Comparison of ENCODE assay signal across 27 cellular contexts in genomic region chr2:227796044-227796780, GRCh38. TPM values are rescaled to one million over a fixed set of nuclear protein-coding genes. Genes with fewer than 3 reads are reported as not detected.
A peak's percentile ranks its signal among the peaks of the same experiment; 100 is the strongest.
DNase-seq lines count a peak whose midpoint lies in the region; ATAC-seq, FAIRE-seq and TF ChIP-seq lines count a peak whose summit lies in the region.
"Had no signal": no experiment of that assay in that cellular context is flagged by ENCODE, and none has a peak within 500 bp of the region (broad histone marks: within the 10 kb centered on the region; RNA-seq: fewer than 3 reads in every experiment).

No MANE protein-coding gene starts in this region.

- H3K27me3 Mint-ChIP-seq in endodermal cell (ENCODE audit: insufficient read depth) = no peaks in the 10 kb centered on the region
- H3K27me3 Mint-ChIP-seq: CD4-positive, alpha-beta T cell had no signal

- peak overlapping the region; percentile 39 to 58 for H3K27ac ChIP-seq in A549
- H3K27ac ChIP-seq in lung (ENCODE audit: low read depth in 1 of 2, low read length in 1 of 2) = peak overlapping the region in 1 of 2 donors; percentile 57
- no peak overlapping the region for H3K27ac ChIP-seq in endodermal cell (ENCODE audit: low read depth, low read length)
- no peak overlapping the region for H3K27ac ChIP-seq in suprapubic skin
- H3K27ac ChIP-seq: SK-N-MC had no signal

- TF ChIP-seq CTCF in A549 (IDR thresholded peaks at IDR 0.05) (no peak), bronchial epithelial cell (IDR thresholded peaks at IDR 0.05; ENCODE audit: insufficient read depth, low read length, severe bottlenecking) (no peak), lung (IDR thresholded peaks at IDR 0.05; ENCODE audit: control extremely low read depth, extremely low read depth) (no peak), endodermal cell (conservative IDR thresholded peaks at IDR 0.05) (no peak), suprapubic skin (IDR thresholded peaks at IDR 0.05) (no peak)

- TF ChIP-seq RAD21 in A549 (conservative IDR thresholded peaks at IDR 0.05 in 1 of 2, IDR thresholded peaks at IDR 0.05 in 1 of 2) = no peak

- CTCF ChIA-PET in A549 (lab: Yijun Ruan, JAX) = interaction anchor here (1.1 to 1.7 kb wide), 2 partner anchors 13 to 94 kb away, joined by 3 to 4 read pairs; no protein-coding TSS in a partner anchor

- H3K4me1 Mint-ChIP-seq in endodermal cell = no peaks in the 10 kb centered on the region
- H3K4me1 Mint-ChIP-seq: activated naive CD8-positive, alpha-beta T cell treated with anti-CD3 and anti-CD28 coated beads for 36 hours; mesothelial cell of epicardium had no signal

- H3K9ac ChIP-seq in endodermal cell (ENCODE audit: extremely low read depth, low read length, poor library complexity, severe bottlenecking) = no peak overlapping the region

- TF ChIP-seq EP300 in A549 (IDR thresholded peaks at IDR 0.05) (peak in 1 of 2 experiments; percentile 60; a peak in 1 of 5 replicates), suprapubic skin (IDR thresholded peaks at IDR 0.05) (no peak)

- no peak overlapping the region for H3K4me3 Mint-ChIP-seq in endodermal cell
- H3K4me3 Mint-ChIP-seq: activated naive CD8-positive, alpha-beta T cell treated with anti-CD3 and anti-CD28 coated beads for 36 hours; CD4-positive, alpha-beta T cell; HFFc6; mesothelial cell of epicardium had no signal

- H3K4me3 ChIP-seq in A549 (peak overlapping the region; percentile 25), bronchial epithelial cell (ENCODE audit: low read depth, low read length) (no peak overlapping the region), lung (no peak overlapping the region), endodermal cell (ENCODE audit: low read length) (no peak overlapping the region), suprapubic skin (no peak overlapping the region)
- H3K4me3 ChIP-seq: Peyer's patch, SK-N-MC, smooth muscle cell had no signal

- TF ChIP-seq POLR2A in A549 (IDR thresholded peaks at IDR 0.05; ENCODE audit: low read length) = no peak
- TF ChIP-seq POLR2A in suprapubic skin (IDR thresholded peaks at IDR 0.05) = no peak

- DNase-seq in A549 (ENCODE audit: low read depth in 1 of 2, low spot score in 1 of 2) (peak; percentile 26 to 68), NCI-H2029 (lab: John Stamatoyannopoulos, UW) (peak; percentile 21), bronchial epithelial cell (ENCODE audit: low read depth) (peak; percentile 70), lung (ENCODE audit: low spot score) (no peak), endodermal cell (no peak), suprapubic skin (ENCODE audit: low spot score in 2 of 2) (no peak)
- no peak for DNase-seq in stimulated activated CD4-positive, alpha-beta T cell treated with anti-CD3 and anti-CD28 coated beads, Interleukin-2, amount 100 ng/mL, for 48 hours
- DNase-seq: activated CD4-positive, CD25-positive, alpha-beta regulatory T cell treated with anti-CD3 and anti-CD28 coated beads, Interleukin-2, amount 50 U/mL, for 72 hours; activated CD8-positive, alpha-beta memory T cell treated with anti-CD3 and anti-CD28 coated beads for 24 hours; activated naive CD8-positive, alpha-beta T cell treated with anti-CD3 and anti-CD28 coated beads for 36 hours; CD4-positive, alpha-beta T cell; cortex of kidney; foreskin melanocyte; HFFc6; MV-4-11; NCI-H2081 treated with DMSO at 0.1 percent for 48 hours; stimulated activated CD4-positive, alpha-beta T cell treated with anti-CD3 and anti-CD28 coated beads, Interleukin-4, amount 100 ng/mL, for 24 hours; substantia nigra; T1000 had no signal

- no peaks in the 10 kb centered on the region for H3K27me3 ChIP-seq in bronchial epithelial cell (ENCODE audit: control insufficient read depth, insufficient read depth, low read length)
- no peaks in the 10 kb centered on the region for H3K27me3 ChIP-seq in lung (ENCODE audit: control insufficient read depth, insufficient read depth)
- no peaks in the 10 kb centered on the region for H3K27me3 ChIP-seq in endodermal cell (ENCODE audit: control insufficient read depth, insufficient read depth, low read length, poor library complexity, severe bottlenecking)
- no peaks in the 10 kb centered on the region for H3K27me3 ChIP-seq in suprapubic skin
- H3K27me3 ChIP-seq: Peyer's patch had no signal

- no peak for FAIRE-seq in A549 (lab: Jason Lieb, UNC)
- FAIRE-seq in bronchial epithelial cell (lab: Jason Lieb, UNC) = no peak

- POLR2A ChIA-PET in A549 (lab: Yijun Ruan, JAX) = interaction anchor here (0.8 to 1.0 kb wide), 2 partner anchors 9 to 22 kb away, joined by 4 read pairs; no protein-coding TSS in a partner anchor

- H3K27ac Mint-ChIP-seq in endodermal cell = no peak overlapping the region
- H3K27ac Mint-ChIP-seq: activated naive CD8-positive, alpha-beta T cell treated with anti-CD3 and anti-CD28 coated beads for 36 hours; CD4-positive, alpha-beta T cell; HFFc6; mesothelial cell of epicardium had no signal

- H3K4me2 ChIP-seq in A549 = peak overlapping the region; percentile 69
- H3K4me2 ChIP-seq: smooth muscle cell had no signal

- H3K36me3 ChIP-seq in bronchial epithelial cell (ENCODE audit: control insufficient read depth, insufficient read depth, low read length) (no peaks in the 10 kb centered on the region), lung (ENCODE audit: control insufficient read depth in 2 of 2, insufficient read depth in 2 of 2, low read length in 2 of 2) (no peaks in the 10 kb centered on the region), endodermal cell (ENCODE audit: control insufficient read depth, insufficient read depth, low read length) (no peaks in the 10 kb centered on the region), suprapubic skin (no peaks in the 10 kb centered on the region)
- H3K36me3 ChIP-seq: Peyer's patch had no signal

- H3K9me3 ChIP-seq in A549 = no peaks in the 10 kb centered on the region
- H3K9me3 ChIP-seq in lung (ENCODE audit: control insufficient read depth in 2 of 2, insufficient read depth in 1 of 2, low read length in 1 of 2) = peaks cover 0 to 2% of the 10 kb centered on the region in 2 donors
- no peaks in the 10 kb centered on the region for H3K9me3 ChIP-seq in endodermal cell (ENCODE audit: control insufficient read depth, low read length)
- H3K9me3 ChIP-seq in suprapubic skin = no peaks in the 10 kb centered on the region
- H3K9me3 ChIP-seq: Peyer's patch had no signal

- peak; percentile 82 to 88 for ATAC-seq in A549
- peak; percentile 76 for ATAC-seq in lung (ENCODE audit: insufficient read depth, low FRiP score)
- ATAC-seq in HG03457 (IDR thresholded peaks at IDR 0.05; ENCODE audit: unreplicated experiment) = no peak

- no peaks in the 10 kb centered on the region for H3K9me3 Mint-ChIP-seq in endodermal cell
- H3K9me3 Mint-ChIP-seq: activated naive CD8-positive, alpha-beta T cell treated with anti-CD3 and anti-CD28 coated beads for 36 hours; CD4-positive, alpha-beta T cell; HFFc6; mesothelial cell of epicardium had no signal

- H3K36me3 Mint-ChIP-seq in endodermal cell (ENCODE audit: low read depth) = no peaks in the 10 kb centered on the region
- H3K36me3 Mint-ChIP-seq: activated naive CD8-positive, alpha-beta T cell treated with anti-CD3 and anti-CD28 coated beads for 36 hours; mesothelial cell of epicardium had no signal

- 9% methylated on average over 14 of the region's 14 CpGs for WGBS in A549 (ENCODE audit: missing lambda C conversion rate)
- 47 to 67% methylated on average over 14 of the region's 14 CpGs for WGBS in lung, 2 donors
- WGBS in endodermal cell (ENCODE audit: insufficient coverage in 1 of 2, insufficient read length in 1 of 2), 2 experiments = 77 to 88% methylated on average over 8 to 14 of the region's 14 CpGs
- WGBS in suprapubic skin = 47% methylated on average over 14 of the region's 14 CpGs

- H3K4me1 ChIP-seq in A549 (peaks cover 15% of the 10 kb centered on the region), lung (ENCODE audit: control insufficient read depth in 2 of 2, insufficient read depth in 2 of 2, low read length in 2 of 2) (no peaks in the 10 kb centered on the region), endodermal cell (ENCODE audit: control insufficient read depth, insufficient read depth, low read length) (no peaks in the 10 kb centered on the region), suprapubic skin (no peaks in the 10 kb centered on the region)

TF ChIP-seq in A549, 52 proteins besides CTCF, POLR2A, EP300 and RAD21:
- no peak for TF ChIP-seq SREBF2 (IDR thresholded peaks at IDR 0.05)
- 0 out of 2 replicates have a peak, but pooled peaks have one; percentile 22 for TF ChIP-seq MAX (IDR thresholded peaks at IDR 0.05)
- TF ChIP-seq FOSL2 (IDR thresholded peaks at IDR 0.05) = no peak
- TF ChIP-seq FOSL2 (CRISPR knock-in tag; IDR thresholded peaks at IDR 0.05) = 0 out of 2 replicates have a peak, but pooled peaks have one; percentile 9
- peak in 1 of 2 experiments; percentile 52; a peak in 1 of 5 replicates for TF ChIP-seq JUN (IDR thresholded peaks at IDR 0.05)

RNA-seq across cellular contexts. Expression of gene CCL20, which starts 17.4 kb away (rescaled TPM):
- polyA plus RNA-seq in A549 (2011; rRNA removed) = 3.4 and 6.5 TPM in 2 replicates
- 0.57 and 1.3 TPM in 2 replicates for polyA plus RNA-seq in A549 (2012; cell fraction: cytosol; rRNA removed)
- 0.18 and 0.47 TPM in 2 replicates for polyA plus RNA-seq in A549 (2012; cell fraction: nucleus; rRNA removed)
- polyA plus RNA-seq in A549 (2017; fragmentation: RNase III; extraction: RNeasy Plus Mini Kit Qiagen cat#74134 plus additional on column Dnase treatment) = 0.43 to 1.1 TPM (median 0.45 TPM) in 3 replicates
- polyA minus RNA-seq in A549 (2011; rRNA and poly(A)+ RNA removed) = 1.8 and 2.7 TPM in 2 replicates
- total RNA-seq in bronchial epithelial cell = 1.5 and 3.7 TPM in 2 replicates
- 10 to 100 TPM in 1 of 2 donors, 1 to 10 TPM in 1; 8.0 to 46.8 TPM for total RNA-seq in lung
- 100 to 1,000 TPM in 1 of 2 donors, 10 to 100 TPM in 1; 48.2 to 712 TPM for polyA plus RNA-seq in lung
- not detected for total RNA-seq in endodermal cell
- polyA plus RNA-seq in endodermal cell (2013, experiment 1 of 2) = not detected
- polyA plus RNA-seq in endodermal cell (2013, experiment 2 of 2) = not detected
- total RNA-seq in suprapubic skin = 1 to 10 TPM in 2 of 4 donors, not detected in 2; 2.0 to 4.2 TPM
- total RNA-seq: HFFc6 had no signal

RNA-seq across cellular contexts. Expression of gene SCYGR8, which starts 50.5 kb away (rescaled TPM):
- polyA plus RNA-seq in A549 (2011; rRNA removed) (not detected in 2 replicates), A549 (2017; fragmentation: RNase III; extraction: RNeasy Plus Mini Kit Qiagen cat#74134 plus additional on column Dnase treatment) (not detected in 3 replicates), lung (not detected)
- not detected in 2 replicates for polyA plus RNA-seq in A549 (2012; cell fraction: cytosol; rRNA removed)
- not detected in 2 replicates for polyA plus RNA-seq in A549 (2012; cell fraction: nucleus; rRNA removed)
- not detected in 2 replicates for polyA minus RNA-seq in A549 (2011; rRNA and poly(A)+ RNA removed)
- total RNA-seq in bronchial epithelial cell (not detected in 2 replicates), lung (not detected), endodermal cell (not detected), suprapubic skin (1 to 10 TPM in 3 of 4 donors, not detected in 1; 2.3 to 9.8 (median 6.3) TPM)
- not detected for polyA plus RNA-seq in endodermal cell (2013, experiment 1 of 2)
- polyA plus RNA-seq in endodermal cell (2013, experiment 2 of 2) = not detected
- total RNA-seq: activated naive CD8-positive, alpha-beta T cell treated with anti-CD3 and anti-CD28 coated beads for 36 hours; CD4-positive, alpha-beta T cell; Daoy; HFFc6; kidney epithelial cell; mesothelial cell of epicardium; Peyer's patch; pulmonary artery endothelial cell; smooth muscle cell had no signal
- polyA plus RNA-seq: smooth muscle cell had no signal

Comparison
In these comparisons a context has a peak if more than half of its experiments do, and no peak if none do; other contexts are left out.
1. DNase-seq: peak in A549 (2 of 2), NCI-H2029 (single experiment) and bronchial epithelial cell (single experiment); none in lung (single experiment), endodermal cell (single experiment), suprapubic skin (0 of 2) and stimulated activated CD4-positive, alpha-beta T cell treated with anti-CD3 and anti-CD28 coated beads, Interleukin-2, amount 100 ng/mL, for 48 hours (0 of 2).
2. H3K27ac ChIP-seq: peak in A549 (2 of 2); none in endodermal cell (single experiment) and suprapubic skin (single experiment).